Comparison of ENCODE assay signal across 8 cellular contexts in genomic region chr6:57021086-57021720, GRCh38. TPM values are rescaled to one million over a fixed set of nuclear protein-coding genes. Genes with fewer than 3 reads are reported as not detected.
DNase-seq lines count a peak whose midpoint lies in the region; ATAC-seq lines count a peak whose summit lies in the region.

No MANE protein-coding gene starts in this region.

- H4K8ac ChIP-seq in mesenchymal stem cell (ENCODE audit: low read length): no peak overlapping the region

- peaks cover 29% of the 10 kb centered on the region for H3K9me3 ChIP-seq in mesenchymal stem cell (ENCODE audit: control insufficient read depth, low read length)

- no peak overlapping the region for H3K4me2 ChIP-seq in mesenchymal stem cell (ENCODE audit: low read length, poor library complexity, severe bottlenecking)

- H3K27me3 Mint-ChIP-seq in activated CD4-positive, alpha-beta memory T cell treated with anti-CD3 and anti-CD28 coated beads for 36 hours: peaks cover 7% of the 10 kb centered on the region

- no peak overlapping the region for H3K27ac Mint-ChIP-seq in activated CD4-positive, alpha-beta memory T cell treated with anti-CD3 and anti-CD28 coated beads for 36 hours

- peaks cover 24% of the 10 kb centered on the region for H3K9me3 Mint-ChIP-seq in activated CD4-positive, alpha-beta memory T cell treated with anti-CD3 and anti-CD28 coated beads for 36 hours

- H3K4me1 Mint-ChIP-seq in activated CD4-positive, alpha-beta memory T cell treated with anti-CD3 and anti-CD28 coated beads for 36 hours (ENCODE audit: low read depth): no peaks in the 10 kb centered on the region

- H3K27ac ChIP-seq in mesenchymal stem cell (ENCODE audit: low read length, poor library complexity, severe bottlenecking): no peak overlapping the region

- DNase-seq in ELR (ENCODE audit: low read depth): peak; percentile 80
- DNase-seq in KG1 (lab: John Stamatoyannopoulos, UW): peak; percentile 28
- peak; percentile 52 for DNase-seq in OCI-M2 (lab: John Stamatoyannopoulos, UW; ENCODE audit: unreplicated experiment)
- DNase-seq in dermis blood vessel endothelial cell: peak; percentile 64
- DNase-seq in mesenchymal stem cell: peak; percentile 57
- no peak for DNase-seq in activated CD4-positive, alpha-beta memory T cell treated with anti-CD3 and anti-CD28 coated beads for 36 hours

- H3K27me3 ChIP-seq in mesenchymal stem cell (ENCODE audit: control insufficient read depth in 1 of 2, insufficient read depth in 1 of 2, low read length in 2 of 2): no peaks in the 10 kb centered on the region

- no peak overlapping the region for H3K23ac ChIP-seq in mesenchymal stem cell (ENCODE audit: low read length in 2 of 2)

- WGBS in mesenchymal stem cell: 13% methylated on average over 1 of the region's 1 CpG

- H2AK5ac ChIP-seq in mesenchymal stem cell (ENCODE audit: low read length, severe bottlenecking): no peak overlapping the region

- H3K79me1 ChIP-seq in mesenchymal stem cell (replicated peaks; ENCODE audit: low read length, poor library complexity, severe bottlenecking): no peaks in the 10 kb centered on the region

- CTCF ChIA-PET in activated CD4-positive, alpha-beta memory T cell treated with anti-CD3 and anti-CD28 coated beads for 36 hours (lab: Charles Lee): interaction anchor here (0.5 to 3.2 kb wide), 14 partner anchors 8 to 296 kb away, joined by 3 to 46 read pairs (median 4); partner anchors contain the start of gene PRIM2

- POLR2A ChIA-PET in activated CD4-positive, alpha-beta memory T cell treated with anti-CD3 and anti-CD28 coated beads for 36 hours (lab: Charles Lee): no interaction called here

- no peak overlapping the region for H3K14ac ChIP-seq in mesenchymal stem cell (ENCODE audit: low read length in 2 of 2)

- no peak overlapping the region for H2AFZ ChIP-seq in mesenchymal stem cell (ENCODE audit: low read depth, low read length)

- H2BK12ac ChIP-seq in mesenchymal stem cell (ENCODE audit: low read length in 2 of 2): no peak overlapping the region

- H2BK120ac ChIP-seq in mesenchymal stem cell (ENCODE audit: low read depth, low read length): no peak overlapping the region

- H3K4me1 ChIP-seq in mesenchymal stem cell (ENCODE audit: control insufficient read depth, insufficient read depth, low read depth, low read length): no peaks in the 10 kb centered on the region

- no peak overlapping the region for H2BK15ac ChIP-seq in mesenchymal stem cell (ENCODE audit: low read depth, poor library complexity, severe bottlenecking)

- intact Hi-C loops in activated CD4-positive, alpha-beta memory T cell treated with anti-CD3 and anti-CD28 coated beads for 36 hours (cut with micrococcal nuclease): loop anchor here (1.0 to 2.0 kb wide), 2 partner anchors 66 to 117 kb away; partner anchors contain the start of gene BEND6

- H3K36me3 ChIP-seq in mesenchymal stem cell (ENCODE audit: control insufficient read depth in 1 of 2, insufficient read depth in 2 of 2, low read depth in 1 of 2, low read length in 2 of 2): peaks cover 0 to 7% of the 10 kb centered on the region in 2 experiments

- H4K91ac ChIP-seq in mesenchymal stem cell (ENCODE audit: low read length): no peak overlapping the region

- no peak overlapping the region for H3K4ac ChIP-seq in mesenchymal stem cell (ENCODE audit: low read depth in 1 of 2, low read length in 2 of 2)

- no peak overlapping the region for H3K4me3 ChIP-seq in mesenchymal stem cell (ENCODE audit: insufficient read depth in 1 of 2, low read depth in 1 of 2, low read length in 2 of 2)

- no peak overlapping the region for H2BK5ac ChIP-seq in mesenchymal stem cell (ENCODE audit: low read depth, low read length, poor library complexity, severe bottlenecking)

- H3K4me3 Mint-ChIP-seq in activated CD4-positive, alpha-beta memory T cell treated with anti-CD3 and anti-CD28 coated beads for 36 hours: no peak overlapping the region

- H3K36me3 Mint-ChIP-seq in activated CD4-positive, alpha-beta memory T cell treated with anti-CD3 and anti-CD28 coated beads for 36 hours: peaks cover 12% of the 10 kb centered on the region

- ATAC-seq in GM21447 (IDR thresholded peaks at IDR 0.05; ENCODE audit: unreplicated experiment): peak; percentile 67
- ATAC-seq in HG03097 (IDR thresholded peaks at IDR 0.05; ENCODE audit: low FRiP score, unreplicated experiment): no peak

- peak overlapping the region; percentile 57 for H3K9ac ChIP-seq in mesenchymal stem cell (ENCODE audit: low read length)

- H3K18ac ChIP-seq in mesenchymal stem cell (ENCODE audit: low read depth in 1 of 2, low read length in 2 of 2): no peak overlapping the region

RNA-seq across cellular contexts. Expression of gene KIAA1586, which starts 25.3 kb away (rescaled TPM):
- 16.4 and 18.4 TPM in 2 replicates for total RNA-seq in dermis blood vessel endothelial cell
- polyA plus RNA-seq in mesenchymal stem cell (2013, experiment 1 of 2): 7.6 TPM
- 7.7 TPM for polyA plus RNA-seq in mesenchymal stem cell (2013, experiment 2 of 2)
- total RNA-seq in activated CD4-positive, alpha-beta memory T cell treated with anti-CD3 and anti-CD28 coated beads for 36 hours: 10 to 100 TPM; 13.7 to 15.4 TPM
